Comparison of ENCODE assay signal across 8 cellular contexts in genomic region chr4:56799824-56800756, GRCh38. TPM values are rescaled to one million over a fixed set of nuclear protein-coding genes. Genes with fewer than 3 reads are reported as not detected.
DNase-seq lines count a peak whose midpoint lies in the region; ATAC-seq, FAIRE-seq and TF ChIP-seq lines count a peak whose summit lies in the region.

No MANE protein-coding gene starts in this region.

- H3K4me3 ChIP-seq in fibroblast of mammary gland (ENCODE audit: control insufficient read depth, low read depth, low read length) = peak overlapping the region; percentile 53

- intact Hi-C loops in activated T-helper 1 cell treated with anti-CD3 and anti-CD28 coated beads, Interleukin-12 subunit alpha, Interleukin-12 subunit beta, Interleukin-2, Interleukin-4 antibody, amounts not matched to agents 30 ng/mL and 10 ng/mL and 1 ng/mL, durations not matched to agents 14 hours and 24 hours and 36 hours (cut with micrococcal nuclease) = loop anchor here (1.0 to 5.0 kb wide), 14 partner anchors 36 to 375 kb away; partner anchors contain the start of genes HOPX, NOA1, POLR2B and PPAT
- intact Hi-C loops in natural killer cell (cut with micrococcal nuclease) = loop anchor here (1.0 kb wide), 3 partner anchors 144 to 375 kb away; no protein-coding TSS in a partner anchor

- TF ChIP-seq CTCF in fibroblast of mammary gland (conservative IDR thresholded peaks at IDR 0.05; ENCODE audit: control insufficient read depth, insufficient read depth, low read depth, low read length) (peak; percentile 97), natural killer cell (IDR thresholded peaks at IDR 0.05) (peak; percentile 92)

- ATAC-seq in GM21723 (IDR thresholded peaks at IDR 0.05; ENCODE audit: unreplicated experiment) (peak; percentile 93), natural killer cell (peak; percentile 96 to 99 (median 99))

- peak overlapping the region; percentile 49 for H3K27ac Mint-ChIP-seq in activated T-helper 1 cell treated with anti-CD3 and anti-CD28 coated beads, Interleukin-12 subunit alpha, Interleukin-12 subunit beta, Interleukin-2, Interleukin-4 antibody, amounts not matched to agents 30 ng/mL and 10 ng/mL and 1 ng/mL, durations not matched to agents 14 hours and 24 hours and 36 hours
- peak overlapping the region; percentile 91 to 97 for H3K27ac Mint-ChIP-seq in natural killer cell

- H3K9me3 Mint-ChIP-seq in activated T-helper 1 cell treated with anti-CD3 and anti-CD28 coated beads, Interleukin-12 subunit alpha, Interleukin-12 subunit beta, Interleukin-2, Interleukin-4 antibody, amounts not matched to agents 30 ng/mL and 10 ng/mL and 1 ng/mL, durations not matched to agents 14 hours and 24 hours and 36 hours = no peaks in the 10 kb centered on the region
- H3K9me3 Mint-ChIP-seq in natural killer cell = no peaks in the 10 kb centered on the region

- H3K36me3 Mint-ChIP-seq in activated T-helper 1 cell treated with anti-CD3 and anti-CD28 coated beads, Interleukin-12 subunit alpha, Interleukin-12 subunit beta, Interleukin-2, Interleukin-4 antibody, amounts not matched to agents 30 ng/mL and 10 ng/mL and 1 ng/mL, durations not matched to agents 14 hours and 24 hours and 36 hours (ENCODE audit: low read depth) = no peaks in the 10 kb centered on the region
- H3K36me3 Mint-ChIP-seq in natural killer cell = no peaks in the 10 kb centered on the region

- H3K4me1 Mint-ChIP-seq in activated T-helper 1 cell treated with anti-CD3 and anti-CD28 coated beads, Interleukin-12 subunit alpha, Interleukin-12 subunit beta, Interleukin-2, Interleukin-4 antibody, amounts not matched to agents 30 ng/mL and 10 ng/mL and 1 ng/mL, durations not matched to agents 14 hours and 24 hours and 36 hours (ENCODE audit: low read depth) = peaks cover 30% of the 10 kb centered on the region
- H3K4me1 Mint-ChIP-seq in natural killer cell = peaks cover 15 to 17% of the 10 kb centered on the region in 2 donors

- DNase-seq in DMS53 treated with DMSO at 0.1 percent for 48 hours (lab: John Stamatoyannopoulos, UW; ENCODE audit: unreplicated experiment) (peak; percentile 73), KG1 (lab: John Stamatoyannopoulos, UW) (peak; percentile 75), RCC 7860 (ENCODE audit: low spot score) (peak; percentile 73), fibroblast of mammary gland (ENCODE audit: low read depth) (peak; percentile 88), natural killer cell (peak; percentile 72)
- peak; percentile 73 for DNase-seq in activated T-helper 1 cell treated with anti-CD3 and anti-CD28 coated beads, Interleukin-12 subunit alpha, Interleukin-12 subunit beta, Interleukin-2, Interleukin-4 antibody, amounts not matched to agents 30 ng/mL and 10 ng/mL and 1 ng/mL, durations not matched to agents 14 hours and 24 hours and 36 hours (ENCODE audit: low spot score)
- peak; percentile 59 to 84 (median 70) for DNase-seq in stimulated activated naive CD4-positive, alpha-beta T cell (lab: John Stamatoyannopoulos, UW)

- peak overlapping the region; percentile 88 for H3K4me3 Mint-ChIP-seq in activated T-helper 1 cell treated with anti-CD3 and anti-CD28 coated beads, Interleukin-12 subunit alpha, Interleukin-12 subunit beta, Interleukin-2, Interleukin-4 antibody, amounts not matched to agents 30 ng/mL and 10 ng/mL and 1 ng/mL, durations not matched to agents 14 hours and 24 hours and 36 hours
- H3K4me3 Mint-ChIP-seq in natural killer cell = peak overlapping the region; percentile 99

- H3K27me3 Mint-ChIP-seq in activated T-helper 1 cell treated with anti-CD3 and anti-CD28 coated beads, Interleukin-12 subunit alpha, Interleukin-12 subunit beta, Interleukin-2, Interleukin-4 antibody, amounts not matched to agents 30 ng/mL and 10 ng/mL and 1 ng/mL, durations not matched to agents 14 hours and 24 hours and 36 hours (ENCODE audit: insufficient read depth) = peaks cover 13% of the 10 kb centered on the region
- H3K27me3 Mint-ChIP-seq in natural killer cell (ENCODE audit: low read depth in 2 of 2) = no peaks in the 10 kb centered on the region

- peak; percentile 67 for FAIRE-seq in RCC 7860 (lab: Jason Lieb, UNC)

RNA-seq across cellular contexts. Expression of gene SPINK2, which starts 21.4 kb away (rescaled TPM):
- total RNA-seq in activated T-helper 1 cell treated with anti-CD3 and anti-CD28 coated beads, Interleukin-12 subunit alpha, Interleukin-12 subunit beta, Interleukin-2, Interleukin-4 antibody, amounts not matched to agents 30 ng/mL and 10 ng/mL and 1 ng/mL, durations not matched to agents 14 hours and 24 hours and 36 hours = not detected in 2 replicates
- 1 to 10 TPM in 2 of 3 donors, under 1 TPM in 1; 0.42 to 3.8 (median 2.0) TPM for total RNA-seq in natural killer cell

Comparison
In these comparisons a context has a peak if more than half of its experiments do, and no peak if none do; other contexts are left out.
1. Peak in every context shown above with its lines: DNase-seq, ATAC-seq and H3K4me3 ChIP-seq.